ENCODE assay signal across 17 cellular contexts in genomic region chr1:15429701-15430149, GRCh38. TPM values are rescaled to one million over a fixed set of nuclear protein-coding genes. Genes with fewer than 3 reads are reported as not detected.
DNase-seq lines count a peak whose midpoint lies in the region; ATAC-seq and TF ChIP-seq lines count a peak whose summit lies in the region.
"Had no signal": no experiment of that assay in that cellular context is flagged by ENCODE, and none has a peak within 500 bp of the region (broad histone marks: within the 10 kb centered on the region; RNA-seq: fewer than 3 reads in every experiment).

No MANE protein-coding gene starts in this region.

- RAD21 ChIA-PET in HCT116 (lab: Charles Lee; ENCODE audit: low non-redundant PET in 1 of 2, low total read pairs in 2 of 2, uncharacterized antibody in 2 of 2, unreplicated experiment in 2 of 2), result interaction anchor here (3.0 to 4.1 kb wide), 2 partner anchors 106 kb away, joined by 15 to 22 read pairs; no protein-coding TSS in a partner anchor

- CTCF ChIA-PET in HCT116 (lab: Charles Lee), result interaction anchor here (4.4 kb wide), 1 partner anchor 106 kb away, joined by 48 read pairs; no protein-coding TSS in a partner anchor

- H3K4me3 ChIP-seq in HCT116 (replicated peaks in 1 of 2; ENCODE audit: low read depth in 1 of 2, low read length in 2 of 2) (no peak overlapping the region), skeletal muscle cell (ENCODE audit: low read depth, low read length) (no peak overlapping the region), colonic mucosa (no peak overlapping the region)
- H3K4me3 ChIP-seq: heart left ventricle, lung had no signal

- H3K79me2 ChIP-seq in HCT116 (ENCODE audit: insufficient read depth, low read length), result peaks cover 3% of the 10 kb centered on the region; the same call in 1 of the 2 replicates

- H2AFZ ChIP-seq in HCT116 (ENCODE audit: low read depth, low read length, poor library complexity, severe bottlenecking), result no peak overlapping the region

- H3K27ac ChIP-seq in HCT116 (ENCODE audit: low read depth, low read length) (no peak overlapping the region), colonic mucosa (no peak overlapping the region)
- H3K27ac ChIP-seq: KMS-11 had no signal

- no peak overlapping the region for H3K4me3 Mint-ChIP-seq in activated T-helper 1 cell treated with anti-CD3 and anti-CD28 coated beads, Interleukin-12 subunit alpha, Interleukin-12 subunit beta, Interleukin-2, Interleukin-4 antibody, amounts not matched to agents 30 ng/mL and 10 ng/mL and 1 ng/mL, durations not matched to agents 14 hours and 24 hours and 36 hours
- H3K4me3 Mint-ChIP-seq: activated CD8-positive, alpha-beta T cell treated with anti-CD3 and anti-CD28 coated beads for 36 hours; activated naive CD4-positive, alpha-beta T cell treated with anti-CD3 and anti-CD28 coated beads for 36 hours had no signal

- peaks cover 18% of the 10 kb centered on the region for H3K36me3 Mint-ChIP-seq in activated T-helper 1 cell treated with anti-CD3 and anti-CD28 coated beads, Interleukin-12 subunit alpha, Interleukin-12 subunit beta, Interleukin-2, Interleukin-4 antibody, amounts not matched to agents 30 ng/mL and 10 ng/mL and 1 ng/mL, durations not matched to agents 14 hours and 24 hours and 36 hours (ENCODE audit: low read depth)

- BruUV-seq in HCT116 (replicated peaks; lab: Mats Ljungman, UMichigan), result no TSS peak

- no peaks in the 10 kb centered on the region for H3K9me3 Mint-ChIP-seq in activated T-helper 1 cell treated with anti-CD3 and anti-CD28 coated beads, Interleukin-12 subunit alpha, Interleukin-12 subunit beta, Interleukin-2, Interleukin-4 antibody, amounts not matched to agents 30 ng/mL and 10 ng/mL and 1 ng/mL, durations not matched to agents 14 hours and 24 hours and 36 hours
- H3K9me3 Mint-ChIP-seq: activated CD8-positive, alpha-beta T cell treated with anti-CD3 and anti-CD28 coated beads for 36 hours; activated naive CD4-positive, alpha-beta T cell treated with anti-CD3 and anti-CD28 coated beads for 36 hours had no signal

- no peaks in the 10 kb centered on the region for H3K27me3 Mint-ChIP-seq in activated T-helper 1 cell treated with anti-CD3 and anti-CD28 coated beads, Interleukin-12 subunit alpha, Interleukin-12 subunit beta, Interleukin-2, Interleukin-4 antibody, amounts not matched to agents 30 ng/mL and 10 ng/mL and 1 ng/mL, durations not matched to agents 14 hours and 24 hours and 36 hours (ENCODE audit: insufficient read depth)
- H3K27me3 Mint-ChIP-seq: activated CD8-positive, alpha-beta T cell treated with anti-CD3 and anti-CD28 coated beads for 36 hours had no signal

- H3K4me1 ChIP-seq in HCT116 (ENCODE audit: control insufficient read depth in 1 of 2, insufficient read depth in 2 of 2, low read length in 2 of 2) (peaks cover 7 to 61% of the 10 kb centered on the region in 2 experiments; a peak in 3 of 4 replicates), colonic mucosa (peaks cover 20% of the 10 kb centered on the region)

- no peak overlapping the region for H3K9ac ChIP-seq in HCT116 (ENCODE audit: low read length)
- peak overlapping the region in 1 of 2 donors; percentile 3 for H3K9ac ChIP-seq in colonic mucosa (ENCODE audit: low read depth in 2 of 2, low read length in 2 of 2)
- H3K9ac ChIP-seq: KMS-11 had no signal

- no peak for TF ChIP-seq POLR2A in HCT116 (IDR thresholded peaks at IDR 0.05; ENCODE audit: borderline replicate concordance, extremely low read depth, insufficient read depth, insufficient read length)

- H3K27ac Mint-ChIP-seq in activated T-helper 1 cell treated with anti-CD3 and anti-CD28 coated beads, Interleukin-12 subunit alpha, Interleukin-12 subunit beta, Interleukin-2, Interleukin-4 antibody, amounts not matched to agents 30 ng/mL and 10 ng/mL and 1 ng/mL, durations not matched to agents 14 hours and 24 hours and 36 hours, result peak overlapping the region; percentile 18
- H3K27ac Mint-ChIP-seq: activated CD8-positive, alpha-beta T cell treated with anti-CD3 and anti-CD28 coated beads for 36 hours; activated naive CD4-positive, alpha-beta T cell treated with anti-CD3 and anti-CD28 coated beads for 36 hours had no signal

- peaks cover 0 to 5% of the 10 kb centered on the region in 2 experiments; a peak in 1 of 4 replicates for H3K36me3 ChIP-seq in HCT116 (ENCODE audit: control insufficient read depth in 1 of 2, insufficient read depth in 2 of 2, low read length in 2 of 2)
- H3K36me3 ChIP-seq in colonic mucosa, result peaks cover 7% of the 10 kb centered on the region

- DNase-seq in HCT116 (ENCODE audit: low read depth, low spot score), result no peak
- no peak for DNase-seq in activated T-helper 1 cell treated with anti-CD3 and anti-CD28 coated beads, Interleukin-12 subunit alpha, Interleukin-12 subunit beta, Interleukin-2, Interleukin-4 antibody, amounts not matched to agents 30 ng/mL and 10 ng/mL and 1 ng/mL, durations not matched to agents 14 hours and 24 hours and 36 hours (ENCODE audit: low spot score)
- DNase-seq in fibroblast of peridontal ligament (ENCODE audit: extremely low read depth), result peak; percentile 78
- peak; percentile 32 for DNase-seq in skeletal muscle cell (ENCODE audit: low read depth)
- no peak for DNase-seq in colonic mucosa
- DNase-seq in activated effector memory CD4-positive, alpha-beta T cell treated with anti-CD3 and anti-CD28 coated beads, Interleukin-2, amount 50 U/mL, for 16 hours, result no peak
- DNase-seq: activated CD8-positive, alpha-beta T cell treated with anti-CD3 and anti-CD28 coated beads for 36 hours; activated naive CD4-positive, alpha-beta T cell treated with anti-CD3 and anti-CD28 coated beads for 36 hours; cortex of kidney; DMS 273 treated with DMSO at 0.1 percent for 48 hours; heart left ventricle had no signal

- H3K9me2 ChIP-seq in HCT116 (ENCODE audit: insufficient read depth), result no peaks in the 10 kb centered on the region

- intact Hi-C loops in HCT116 (cut with micrococcal nuclease) (loop anchor here (2.0 kb wide), 1 partner anchor 301 kb away; no protein-coding TSS in a partner anchor), colonic mucosa (cut with DNase I) (loop anchor here (2.0 to 10.0 kb wide), 2 partner anchors 107 to 305 kb away; no protein-coding TSS in a partner anchor)
- intact Hi-C loops in activated T-helper 1 cell treated with anti-CD3 and anti-CD28 coated beads, Interleukin-12 subunit alpha, Interleukin-12 subunit beta, Interleukin-2, Interleukin-4 antibody, amounts not matched to agents 30 ng/mL and 10 ng/mL and 1 ng/mL, durations not matched to agents 14 hours and 24 hours and 36 hours (cut with micrococcal nuclease), result loop anchor here (2.0 to 5.0 kb wide), 3 partner anchors 21 to 302 kb away; partner anchors contain the start of gene EFHD2

- ATAC-seq in HCT116 (no peak), HG02623 (IDR thresholded peaks at IDR 0.05; ENCODE audit: unreplicated experiment) (no peak), GM21423 (IDR thresholded peaks at IDR 0.05; ENCODE audit: unreplicated experiment) (no peak)
- ATAC-seq: activated CD8-positive, alpha-beta T cell treated with anti-CD3 and anti-CD28 coated beads for 36 hours; heart left ventricle had no signal

- TF ChIP-seq CTCF in HCT116 (IDR thresholded peaks at IDR 0.05 in 2 of 3, conservative IDR thresholded peaks at IDR 0.05 in 1 of 3; ENCODE audit: borderline replicate concordance in 1 of 3, insufficient read depth in 1 of 3, low read depth in 2 of 3, low read length in 2 of 3) (no peak), colonic mucosa (IDR thresholded peaks at IDR 0.05) (no peak)

- H3K9me3 ChIP-seq in HCT116 (ENCODE audit: control insufficient read depth in 1 of 2, insufficient read depth in 1 of 2, low read depth in 1 of 2, low read length in 2 of 2) (no peaks in the 10 kb centered on the region), colonic mucosa (no peaks in the 10 kb centered on the region)
- H3K9me3 ChIP-seq: heart left ventricle had no signal

- peaks cover 10% of the 10 kb centered on the region for H3K4me1 Mint-ChIP-seq in activated T-helper 1 cell treated with anti-CD3 and anti-CD28 coated beads, Interleukin-12 subunit alpha, Interleukin-12 subunit beta, Interleukin-2, Interleukin-4 antibody, amounts not matched to agents 30 ng/mL and 10 ng/mL and 1 ng/mL, durations not matched to agents 14 hours and 24 hours and 36 hours (ENCODE audit: low read depth)

- POLR2A ChIA-PET in HCT116 (lab: Charles Lee), result no interaction called here

- H3K4me2 ChIP-seq in HCT116 (ENCODE audit: low read length), result no peak overlapping the region
- H3K4me2 ChIP-seq: KMS-11 had no signal

- peaks cover 3% of the 10 kb centered on the region; the same call in 1 of the 2 replicates for H4K20me1 ChIP-seq in HCT116 (ENCODE audit: insufficient read depth)

- no peak for TF ChIP-seq RAD21 in HCT116 (IDR thresholded peaks at IDR 0.05; ENCODE audit: low read depth)

- no peaks in the 10 kb centered on the region for H3K27me3 ChIP-seq in HCT116 (ENCODE audit: insufficient read depth, low read length)
- no peaks in the 10 kb centered on the region for H3K27me3 ChIP-seq in colonic mucosa
- H3K27me3 ChIP-seq: heart left ventricle had no signal

TF ChIP-seq in HCT116, 20 proteins besides CTCF, POLR2A, EP300 and RAD21:
- TF ChIP-seq FOSL1 (IDR thresholded peaks at IDR 0.05; ENCODE audit: low read depth), result peak; percentile 44; the same call in 1 of the 2 replicates
- TF ChIP-seq EZH2 (IDR thresholded peaks at IDR 0.05), result no peak
TF ChIP-seq in HCT116: peak in this region for 1.

RNA-seq across cellular contexts. Expression of gene CTRC, which starts 8.5 kb away (rescaled TPM):
- 3.2 TPM for total RNA-seq in HCT116 (2021; ENCODE audit: unreplicated experiment)
- 0.10 and 0.33 TPM in 2 replicates for polyA plus RNA-seq in HCT116 (2012)
- total RNA-seq in activated T-helper 1 cell treated with anti-CD3 and anti-CD28 coated beads, Interleukin-12 subunit alpha, Interleukin-12 subunit beta, Interleukin-2, Interleukin-4 antibody, amounts not matched to agents 30 ng/mL and 10 ng/mL and 1 ng/mL, durations not matched to agents 14 hours and 24 hours and 36 hours, result 0.29 and 0.57 TPM in 2 replicates
- total RNA-seq in colonic mucosa, result 1 to 10 TPM in 1 of 2 donors, not detected in 1; 6.0 TPM
- total RNA-seq: activated CD8-positive, alpha-beta T cell treated with anti-CD3 and anti-CD28 coated beads for 36 hours; activated naive CD4-positive, alpha-beta T cell treated with anti-CD3 and anti-CD28 coated beads for 36 hours; pulmonary artery endothelial cell; temporal lobe had no signal
- polyA plus RNA-seq: heart left ventricle had no signal

RNA-seq across cellular contexts. Expression of gene EFHD2, which starts 20.0 kb away (rescaled TPM):
- 69.7 TPM for total RNA-seq in HCT116 (2021; ENCODE audit: unreplicated experiment)
- polyA plus RNA-seq in HCT116 (2012), result 66.3 and 74.0 TPM in 2 replicates
- total RNA-seq in activated T-helper 1 cell treated with anti-CD3 and anti-CD28 coated beads, Interleukin-12 subunit alpha, Interleukin-12 subunit beta, Interleukin-2, Interleukin-4 antibody, amounts not matched to agents 30 ng/mL and 10 ng/mL and 1 ng/mL, durations not matched to agents 14 hours and 24 hours and 36 hours, result 100 and 101 TPM in 2 replicates
- total RNA-seq in colonic mucosa, result 100 to 1,000 TPM; 160 to 191 TPM

RNA-seq across cellular contexts. Expression of gene CELA2A, which starts 26.8 kb away (rescaled TPM):
- total RNA-seq in HCT116 (2021; ENCODE audit: unreplicated experiment) (1.6 TPM), colonic mucosa (1 to 10 TPM in 1 of 2 donors, not detected in 1; 3.6 TPM)
- polyA plus RNA-seq in HCT116 (2012), result 0.17 TPM in 1 of 2 replicates, not detected in the other
- total RNA-seq in activated T-helper 1 cell treated with anti-CD3 and anti-CD28 coated beads, Interleukin-12 subunit alpha, Interleukin-12 subunit beta, Interleukin-2, Interleukin-4 antibody, amounts not matched to agents 30 ng/mL and 10 ng/mL and 1 ng/mL, durations not matched to agents 14 hours and 24 hours and 36 hours, result not detected in 2 replicates
- total RNA-seq: activated CD8-positive, alpha-beta T cell treated with anti-CD3 and anti-CD28 coated beads for 36 hours; activated naive CD4-positive, alpha-beta T cell treated with anti-CD3 and anti-CD28 coated beads for 36 hours; pulmonary artery endothelial cell; temporal lobe had no signal
- polyA plus RNA-seq: heart left ventricle had no signal

RNA-seq across cellular contexts. Expression of gene CELA2B, which starts 46.2 kb away (rescaled TPM):
- total RNA-seq in HCT116 (2021; ENCODE audit: unreplicated experiment) (not detected), colonic mucosa (1 to 10 TPM in 1 of 2 donors, not detected in 1; 1.1 TPM)
- polyA plus RNA-seq in HCT116 (2012), result not detected in 2 replicates
- total RNA-seq in activated T-helper 1 cell treated with anti-CD3 and anti-CD28 coated beads, Interleukin-12 subunit alpha, Interleukin-12 subunit beta, Interleukin-2, Interleukin-4 antibody, amounts not matched to agents 30 ng/mL and 10 ng/mL and 1 ng/mL, durations not matched to agents 14 hours and 24 hours and 36 hours, result not detected in 2 replicates
- total RNA-seq: activated CD8-positive, alpha-beta T cell treated with anti-CD3 and anti-CD28 coated beads for 36 hours; activated naive CD4-positive, alpha-beta T cell treated with anti-CD3 and anti-CD28 coated beads for 36 hours; heart left ventricle; pulmonary artery endothelial cell; temporal lobe had no signal
- polyA plus RNA-seq: heart left ventricle, lung had no signal

Comparison
In these comparisons a context has a peak if more than half of its experiments do, and no peak if none do; other contexts are left out.
1. DNase-seq: peak in fibroblast of peridontal ligament (single experiment) and skeletal muscle cell (single experiment); none in HCT116 (single experiment), activated T-helper 1 cell treated with anti-CD3 and anti-CD28 coated beads, Interleukin-12 subunit alpha, Interleukin-12 subunit beta, Interleukin-2, Interleukin-4 antibody, amounts not matched to agents 30 ng/mL and 10 ng/mL and 1 ng/mL, durations not matched to agents 14 hours and 24 hours and 36 hours (single experiment), colonic mucosa (single experiment) and activated effector memory CD4-positive, alpha-beta T cell treated with anti-CD3 and anti-CD28 coated beads, Interleukin-2, amount 50 U/mL, for 16 hours (single experiment).